In the genomic region with DNA sequence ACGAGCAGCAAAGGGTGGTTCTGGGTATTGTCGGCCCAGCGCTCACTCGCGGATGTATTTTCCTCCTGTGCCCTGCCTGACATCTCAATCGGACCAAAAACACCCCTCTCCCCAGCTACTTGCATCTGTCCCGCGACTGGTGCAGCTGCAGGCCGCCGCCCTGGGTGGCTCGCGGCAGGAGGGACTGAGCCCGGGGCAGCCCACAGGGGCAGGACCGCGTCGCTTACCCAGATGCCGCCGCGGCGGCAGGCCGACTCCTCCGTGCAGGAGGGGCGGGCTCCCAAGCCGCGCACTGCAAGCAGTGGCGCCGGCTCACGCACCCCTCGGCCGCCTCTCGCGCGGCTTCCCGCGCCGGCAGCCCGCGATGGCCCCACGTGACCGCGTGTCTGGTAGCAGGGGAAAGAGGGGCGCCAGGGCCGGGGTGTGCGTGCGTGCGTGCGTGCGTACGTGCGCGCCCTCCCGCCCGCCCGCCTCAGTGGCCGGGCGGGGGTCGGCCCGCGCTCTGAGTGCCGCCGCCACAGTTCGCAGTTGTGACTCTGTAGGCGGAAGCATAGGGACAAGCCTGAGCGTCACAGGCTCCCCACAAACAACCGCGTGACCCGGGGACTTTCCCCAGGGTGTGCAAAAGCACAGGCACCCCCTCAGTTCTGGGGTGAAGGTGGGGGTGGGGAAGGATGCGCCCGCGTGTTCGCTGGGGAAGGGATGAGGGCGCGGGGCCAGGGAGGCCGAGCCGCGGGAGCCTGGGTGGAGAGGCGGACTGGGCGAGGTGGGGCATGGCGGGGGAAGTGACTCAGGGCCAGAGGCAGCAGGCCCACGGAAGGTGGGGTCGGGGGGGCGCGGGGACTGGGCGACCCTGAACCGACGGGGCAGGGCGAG, we compare ENCODE assay signal across 8 cellular contexts. TPM values are rescaled to one million over a fixed set of nuclear protein-coding genes. Genes with fewer than 3 reads are reported as not detected.
A peak's percentile ranks its signal among the peaks of the same experiment; 100 is the strongest.
DNase-seq lines count a peak whose midpoint lies in the region; ATAC-seq and TF ChIP-seq lines count a peak whose summit lies in the region.

A gene with protein sequence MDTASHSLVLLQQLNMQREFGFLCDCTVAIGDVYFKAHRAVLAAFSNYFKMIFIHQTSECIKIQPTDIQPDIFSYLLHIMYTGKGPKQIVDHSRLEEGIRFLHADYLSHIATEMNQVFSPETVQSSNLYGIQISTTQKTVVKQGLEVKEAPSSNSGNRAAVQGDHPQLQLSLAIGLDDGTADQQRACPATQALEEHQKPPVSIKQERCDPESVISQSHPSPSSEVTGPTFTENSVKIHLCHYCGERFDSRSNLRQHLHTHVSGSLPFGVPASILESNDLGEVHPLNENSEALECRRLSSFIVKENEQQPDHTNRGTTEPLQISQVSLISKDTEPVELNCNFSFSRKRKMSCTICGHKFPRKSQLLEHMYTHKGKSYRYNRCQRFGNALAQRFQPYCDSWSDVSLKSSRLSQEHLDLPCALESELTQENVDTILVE (minus strand): TSS at position 405 of the 876 bp plus-strand sequence. CDS start 13,305 bp downstream, outside the sequence.

- peak; percentile 52 for ATAC-seq in GM21526 (IDR thresholded peaks at IDR 0.05; ENCODE audit: low FRiP score, unreplicated experiment)

- intact Hi-C loops in OCI-LY7 (cut with micrococcal nuclease; ENCODE audit: unreplicated experiment), result loop anchor here (2.0 to 10.0 kb wide), 5 partner anchors 115 to 779 kb away; a partner anchor contains a TSS

- no peaks in the 10 kb centered on the region for H3K9me2 ChIP-seq in OCI-LY7 (ENCODE audit: insufficient read depth, low read length)

- H3K36me3 ChIP-seq in OCI-LY7 (ENCODE audit: insufficient read depth, low read length), result peaks cover 15% of the 10 kb centered on the region

- H3K79me2 ChIP-seq in OCI-LY7 (ENCODE audit: insufficient read depth, low read depth, low read length), result peaks cover 81% of the 10 kb centered on the region

- TF ChIP-seq CTCF in OCI-LY7 (conservative IDR thresholded peaks at IDR 0.05; ENCODE audit: low read length), result no peak

- CTCF ChIA-PET in OCI-LY7 (lab: Charles Lee; ENCODE audit: unreplicated experiment), result interaction anchor here (0.7 to 1.1 kb wide), 2 partner anchors 12 to 486 kb away, joined by 3 to 4 read pairs; no protein-coding TSS in a partner anchor

- no peaks in the 10 kb centered on the region for H3K9me3 ChIP-seq in OCI-LY7 (ENCODE audit: low read length)

- POLR2A ChIA-PET in OCI-LY7 (lab: Charles Lee), result interaction anchor here (0.6 to 2.0 kb wide), 11 partner anchors 8 to 868 kb away, joined by 3 to 12 read pairs (median 3); a partner anchor contains a TSS

- BruUV-seq in OCI-LY7 (replicated peaks; lab: Mats Ljungman, UMichigan), result no TSS peak

- DNase-seq in DMS 273 (lab: John Stamatoyannopoulos, UW; ENCODE audit: unreplicated experiment) (peak; percentile 98), HuH-7 (ENCODE audit: low spot score) (peak; percentile 77), OCI-LY7 (ENCODE audit: low spot score) (peak; percentile 92), activated T-cell treated with anti-CD3 and anti-CD28 coated beads for 24 hours (ENCODE audit: low read depth) (peak; percentile 91), epithelial cell of prostate (ENCODE audit: low read depth, low spot score) (peak; percentile 61), mucosa of gallbladder (ENCODE audit: low spot score) (peak; percentile 86)
- peak; percentile 92 for DNase-seq in stimulated activated CD8-positive, alpha-beta memory T cell treated with anti-CD3 and anti-CD28 coated beads, Interleukin-4, amount 100 ng/mL, for 24 hours (ENCODE audit: low read depth)

- peak within 1 kb of the TSS; percentile 87 for H3K4me3 ChIP-seq in OCI-LY7 (ENCODE audit: low read depth, low read length, poor library complexity, severe bottlenecking)

- peaks cover 33% of the 10 kb centered on the region for H4K20me1 ChIP-seq in OCI-LY7 (ENCODE audit: insufficient read depth, low read length)

- peak within 1 kb of the TSS; percentile 99 for H3K4me2 ChIP-seq in OCI-LY7 (ENCODE audit: low read length)

- peaks cover 55% of the 10 kb centered on the region for H3K4me1 ChIP-seq in OCI-LY7 (ENCODE audit: insufficient read depth, low read length, poor library complexity, severe bottlenecking)

- H3K27ac ChIP-seq in OCI-LY7 (ENCODE audit: low read depth, low read length, poor library complexity, severe bottlenecking) (peak within 1 kb of the TSS; percentile 96), epithelial cell of prostate (peak within 1 kb of the TSS; percentile 98)

- H2AFZ ChIP-seq in OCI-LY7 (ENCODE audit: low read length), result peak within 1 kb of the TSS; percentile 67

RNA-seq across cellular contexts. Expression of the gene that starts here (rescaled TPM):
- 16.1 and 18.4 TPM in 2 replicates for total RNA-seq in OCI-LY7 (2014; rRNA removed; shearing (Covaris generic))
- total RNA-seq in OCI-LY7 (2022) (35.4 and 37.1 TPM in 2 replicates), mucosa of gallbladder (13.6 TPM)

Comparison
In these comparisons a context has a peak if more than half of its experiments do, and no peak if none do; other contexts are left out.
1. Peak in every context shown above with its lines: DNase-seq, ATAC-seq, H3K4me3 ChIP-seq and H3K27ac ChIP-seq.